1 cellular context compared by ENCODE assay signal in the genomic region with DNA sequence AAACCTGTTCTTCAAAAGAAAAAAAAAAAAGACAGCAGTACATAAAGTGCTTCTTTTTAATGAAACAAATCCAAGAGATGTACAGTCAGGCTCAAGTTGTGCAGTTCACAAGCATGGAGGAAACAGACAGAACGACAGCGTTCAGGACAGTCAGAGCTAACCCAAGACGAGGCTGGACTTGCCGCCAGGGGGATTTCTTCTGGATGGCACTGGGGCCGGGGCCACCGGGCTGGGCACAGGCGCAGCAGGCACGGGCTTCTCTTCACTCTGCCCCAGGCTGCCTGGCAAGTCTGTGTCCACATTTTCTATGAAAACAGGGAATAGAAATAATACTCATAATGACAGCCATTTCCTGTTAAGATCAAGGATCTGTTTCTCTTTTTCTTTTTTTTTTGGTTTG.
TF ChIP-seq lines count a peak whose summit lies in the region.

No MANE protein-coding gene starts in this region.

TF ChIP-seq in endothelial cell of umbilical vein, 7 proteins besides CTCF, POLR2A, EP300 and RAD21:
- no peak for TF ChIP-seq JUN (IDR thresholded peaks at IDR 0.05; ENCODE audit: borderline replicate concordance, insufficient read depth, insufficient read length, low read depth)
- TF ChIP-seq, protein P1, sequence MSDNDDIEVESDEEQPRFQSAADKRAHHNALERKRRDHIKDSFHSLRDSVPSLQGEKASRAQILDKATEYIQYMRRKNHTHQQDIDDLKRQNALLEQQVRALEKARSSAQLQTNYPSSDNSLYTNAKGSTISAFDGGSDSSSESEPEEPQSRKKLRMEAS (IDR thresholded peaks at IDR 0.05; ENCODE audit: insufficient read depth, insufficient read length) = no peak
- no peak for TF ChIP-seq POLR2AphosphoS5 (IDR thresholded peaks at IDR 0.05; ENCODE audit: insufficient read depth, low read depth, low read length)
- no peak for TF ChIP-seq FOS (IDR thresholded peaks at IDR 0.05; ENCODE audit: borderline replicate concordance, insufficient read depth, low read length)
- TF ChIP-seq EZH2 (IDR thresholded peaks at IDR 0.05; ENCODE audit: borderline replicate concordance, low read depth, low read length, severe bottlenecking) = no peak
- TF ChIP-seq MYC (IDR thresholded peaks at IDR 0.05; ENCODE audit: low read depth, low read length) = no peak
- no peak for TF ChIP-seq GATA2 (IDR thresholded peaks at IDR 0.05; ENCODE audit: insufficient read depth, insufficient read length, low read depth, low read length)
